ENCODE assay signal across 8 cellular contexts in the genomic region with DNA sequence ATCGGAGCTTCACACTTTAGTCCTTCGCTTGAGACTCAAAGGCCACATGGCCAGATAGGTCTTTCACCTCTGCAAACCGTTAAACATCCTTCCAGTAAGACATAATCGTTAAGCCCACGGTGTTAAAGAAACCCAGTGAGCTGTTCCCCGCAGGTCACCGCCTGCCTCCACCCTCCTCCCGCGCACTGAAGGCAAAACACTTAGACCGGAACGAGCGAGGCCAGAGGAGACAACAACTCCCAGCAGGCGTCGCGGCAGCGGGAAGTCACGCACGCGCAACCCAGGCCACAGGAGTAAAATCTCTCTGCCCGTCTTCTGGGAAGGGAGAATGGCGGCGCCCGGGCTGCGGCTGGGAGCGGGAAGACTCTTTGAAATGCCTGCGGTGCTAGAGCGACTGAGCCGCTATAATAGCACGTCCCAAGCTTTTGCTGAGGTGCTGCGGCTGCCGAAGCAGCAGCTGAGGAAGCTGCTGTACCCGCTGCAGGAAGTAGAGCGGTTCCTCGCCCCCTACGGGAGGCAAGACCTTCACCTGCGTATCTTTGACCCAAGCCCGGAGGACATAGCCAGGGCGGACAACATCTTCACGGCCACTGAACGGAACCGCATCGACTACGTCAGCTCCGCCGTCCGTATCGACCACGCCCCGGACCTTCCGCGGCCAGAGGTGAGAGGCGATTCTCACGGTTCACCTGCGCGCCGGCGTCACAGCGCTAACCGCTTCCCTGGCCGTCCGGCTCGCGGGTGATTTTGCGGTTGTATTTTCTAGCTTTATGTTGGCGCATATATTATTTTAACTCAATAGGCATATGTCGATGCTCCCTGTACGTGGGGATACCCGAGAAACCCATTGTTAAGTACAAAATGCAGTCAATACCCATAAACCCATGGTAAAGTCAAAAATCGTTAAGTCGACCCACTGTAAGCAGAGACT. TPM values are rescaled to one million over a fixed set of nuclear protein-coding genes. Genes with fewer than 3 reads are reported as not detected.
A peak's percentile ranks its signal among the peaks of the same experiment; 100 is the strongest.
DNase-seq lines count a peak whose midpoint lies in the region; ATAC-seq and TF ChIP-seq lines count a peak whose summit lies in the region.

A gene (plus strand): TSS at position 313 of the 931 bp plus-strand sequence. CDS start 16 bp downstream, at position 329.

- no peaks in the 10 kb centered on the region for H4K20me1 ChIP-seq in IMR-90 (ENCODE audit: insufficient read depth, low read length)

- peak within 1 kb of the TSS; percentile 80 for H3K23ac ChIP-seq in IMR-90 (ENCODE audit: low read depth, low read length)

- peak within 1 kb of the TSS; percentile 86 for H3K14ac ChIP-seq in IMR-90 (replicated peaks; ENCODE audit: low read depth, low read length)

- H4K8ac ChIP-seq in IMR-90 (ENCODE audit: low read depth in 2 of 2, low read length in 2 of 2), result peak within 1 kb of the TSS; percentile 98

- no peaks in the 10 kb centered on the region for H3K9me3 ChIP-seq in IMR-90 (ENCODE audit: control insufficient read depth, insufficient read depth, low read length)
- H3K9me3 ChIP-seq in mucosa of descending colon, result no peaks in the 10 kb centered on the region

- POLR2A ChIA-PET in IMR-90 (lab: Charles Lee; ENCODE audit: unreplicated experiment), result interaction anchor here (0.5 to 1.1 kb wide), 3 partner anchors 10 to 349 kb away, joined by 3 read pairs; no protein-coding TSS in a partner anchor

- no peak for TF ChIP-seq CTCF in IMR-90 (conservative IDR thresholded peaks at IDR 0.05; ENCODE audit: low read depth, low read length)
- no peak for TF ChIP-seq CTCF in mucosa of descending colon (IDR thresholded peaks at IDR 0.05)

- H2BK120ac ChIP-seq in IMR-90 (ENCODE audit: low read depth, low read length), result peak within 1 kb of the TSS; percentile 82

- TSS peak; percentile 51 for BruUV-seq in IMR-90 (replicated peaks; lab: Mats Ljungman, UMichigan)

- intact Hi-C loops in IMR-90 (cut with micrococcal nuclease) (loop anchor here (5.0 kb wide), 3 partner anchors 179 to 349 kb away; a partner anchor contains a TSS), mucosa of descending colon (cut with DNase I, micrococcal nuclease) (no loop called here)

- peak within 1 kb of the TSS; percentile 98 for H2AFZ ChIP-seq in IMR-90 (replicated peaks; ENCODE audit: low read length, poor library complexity)

- no peaks in the 10 kb centered on the region for H3K9me1 ChIP-seq in IMR-90 (ENCODE audit: insufficient read depth, low read length)

- H3K27ac ChIP-seq in IMR-90 (ENCODE audit: insufficient read depth, low read length) (peak within 1 kb of the TSS; percentile 86), epithelial cell of prostate (peak within 1 kb of the TSS; percentile 95)

- DNase-seq in DMS 273 (lab: John Stamatoyannopoulos, UW; ENCODE audit: unreplicated experiment), result peak; percentile 97
- DNase-seq in IMR-90, result peak; percentile 84
- DNase-seq in OCI-M1 (lab: John Stamatoyannopoulos, UW), result peak; percentile 94
- peak; percentile 71 for DNase-seq in activated T-cell treated with anti-CD3 and anti-CD28 coated beads for 4 hours
- peak; percentile 52 for DNase-seq in epithelial cell of prostate (ENCODE audit: low read depth, low spot score)
- peak; percentile 94 to 95 (median 95) for DNase-seq in mucosa of descending colon
- peak; percentile 81 for DNase-seq in stimulated activated CD8-positive, alpha-beta memory T cell treated with anti-CD3 and anti-CD28 coated beads, Interleukin-4, amount 100 ng/mL, for 24 hours (ENCODE audit: low read depth)

- H3K36me3 ChIP-seq in IMR-90 (ENCODE audit: control insufficient read depth, insufficient read depth, low read length) (peaks cover 2% of the 10 kb centered on the region; the same call in 1 of the 2 replicates), mucosa of descending colon (ENCODE audit: low read depth) (no peaks in the 10 kb centered on the region)

- TF ChIP-seq RAD21 in IMR-90 (IDR thresholded peaks at IDR 0.05; ENCODE audit: low read length), result no peak

- 3% methylated on average over 24 of the region's 70 CpGs; no CpG with 5 or more reads in 1 of the 2 experiments for WGBS in IMR-90 (ENCODE audit: extremely low coverage in 2 of 2, insufficient read length in 1 of 2), 2 experiments

- H3K4me1 ChIP-seq in IMR-90 (ENCODE audit: control insufficient read depth, insufficient read depth, low read length), result no peaks in the 10 kb centered on the region
- peaks cover 10% of the 10 kb centered on the region for H3K4me1 ChIP-seq in mucosa of descending colon (ENCODE audit: low read depth)

- peak within 1 kb of the TSS; percentile 7; the same call in 1 of the 2 replicates for H2BK20ac ChIP-seq in IMR-90 (ENCODE audit: low read depth, low read length)

- peak within 1 kb of the TSS; percentile 78 for H2BK5ac ChIP-seq in IMR-90 (ENCODE audit: low read depth, low read length, poor library complexity, severe bottlenecking)

- peak within 1 kb of the TSS; percentile 84 for H4K91ac ChIP-seq in IMR-90 (ENCODE audit: insufficient read depth, low read depth, low read length)

- H3K4me3 ChIP-seq in IMR-90 (ENCODE audit: insufficient read depth, low read depth, low read length) (peak within 1 kb of the TSS; percentile 75), mucosa of descending colon (peak within 1 kb of the TSS; percentile 50)

- H2AK5ac ChIP-seq in IMR-90 (ENCODE audit: low read depth, low read length), result peak within 1 kb of the TSS; percentile 10; the same call in 1 of the 2 replicates

- dilution Hi-C loops in IMR-90 (cut with HindIII; ENCODE audit: low sequenced_read_pairs, unreplicated experiment), result loop anchor here (25.0 kb wide), 1 partner anchor 404 kb away; no protein-coding TSS in a partner anchor

- H3K4ac ChIP-seq in IMR-90 (ENCODE audit: low read depth, low read length), result peak within 1 kb of the TSS; percentile 85

- CTCF ChIA-PET in IMR-90 (lab: Yijun Ruan, JAX), result interaction anchor here (0.5 to 1.8 kb wide), 4 partner anchors 12 to 348 kb away, joined by 3 to 9 read pairs (median 3); no protein-coding TSS in a partner anchor

- peak within 1 kb of the TSS; percentile 89 for H3K4me2 ChIP-seq in IMR-90 (ENCODE audit: low read depth, low read length)

- H2AK9ac ChIP-seq in IMR-90 (replicated peaks; ENCODE audit: low read depth, low read length, poor library complexity), result peak within 1 kb of the TSS; percentile 56

- H3K56ac ChIP-seq in IMR-90 (ENCODE audit: extremely low read depth, insufficient read depth, low read length), result peak within 1 kb of the TSS; percentile 86

- peak within 1 kb of the TSS; percentile 84 for H3K9ac ChIP-seq in IMR-90 (ENCODE audit: low read depth, low read length)

- peaks cover 2% of the 10 kb centered on the region; the same call in 1 of the 2 replicates for H3K27me3 ChIP-seq in IMR-90 (ENCODE audit: control insufficient read depth, insufficient read depth, low read length)

- in situ Hi-C loops in IMR-90 (cut with MboI; ENCODE audit: low sequenced_read_pairs), result loop anchor here (25.0 kb wide), 1 partner anchor 679 kb away; no protein-coding TSS in a partner anchor

- peak within 1 kb of the TSS; percentile 95 for H4K5ac ChIP-seq in IMR-90 (ENCODE audit: low read depth, low read length)

- H2BK15ac ChIP-seq in IMR-90 (ENCODE audit: low read depth, low read length), result peak within 1 kb of the TSS; percentile 82; the same call in 1 of the 3 replicates

- H3K18ac ChIP-seq in IMR-90 (ENCODE audit: low read depth, low read length), result peak within 1 kb of the TSS; percentile 62

- H3K79me1 ChIP-seq in IMR-90 (ENCODE audit: low read depth in 1 of 2, low read length in 2 of 2), result peaks cover 9 to 22% of the 10 kb centered on the region in 2 experiments; a peak in 3 of 4 replicates

- ATAC-seq in GM21528 (IDR thresholded peaks at IDR 0.05; ENCODE audit: low FRiP score, unreplicated experiment) (peak; percentile 97), IMR-90 (ENCODE audit: low read depth) (peak; percentile 98), mucosa of descending colon (peak; percentile 98)

- peak; percentile 83 for TF ChIP-seq POLR2A in IMR-90 (IDR thresholded peaks at IDR 0.05; ENCODE audit: low read depth, low read length)

TF ChIP-seq in IMR-90, 13 proteins besides CTCF, POLR2A, EP300 and RAD21:
- no peak for TF ChIP-seq RFX5 (IDR thresholded peaks at IDR 0.05; ENCODE audit: low read depth, low read length)
- no peak for TF ChIP-seq CEBPB (IDR thresholded peaks at IDR 0.05; ENCODE audit: low read depth, low read length)
- TF ChIP-seq FOS (IDR thresholded peaks at IDR 0.05; ENCODE audit: low read depth, low read length), result no peak
- no peak for TF ChIP-seq MAFK (IDR thresholded peaks at IDR 0.05; ENCODE audit: low read depth, low read length)
- 0 out of 2 replicates have a peak, but pooled peaks have one; percentile 47 for TF ChIP-seq CHD1 (IDR thresholded peaks at IDR 0.05; ENCODE audit: low read depth, low read length)
- TF ChIP-seq MAZ (IDR thresholded peaks at IDR 0.05; ENCODE audit: borderline replicate concordance, low read depth, low read length), result no peak

RNA-seq across cellular contexts. Expression of the gene that starts here (rescaled TPM):
- 15.4 and 19.4 TPM in 2 replicates for total RNA-seq in IMR-90 (2012; rRNA removed)
- 23.9 and 29.9 TPM in 2 replicates for polyA plus RNA-seq in IMR-90 (2012; rRNA removed)
- polyA plus RNA-seq in IMR-90 (2012; cell fraction: cytosol; rRNA removed), result 8.8 and 10.1 TPM in 2 replicates
- 8.5 and 10.4 TPM in 2 replicates for polyA plus RNA-seq in IMR-90 (2012; cell fraction: nucleus; rRNA removed; ENCODE audit: low replicate concordance)
- total RNA-seq in mucosa of descending colon, result 10 to 100 TPM; 11.8 to 17.4 (median 17.0) TPM

Comparison
In these comparisons a context has a peak if more than half of its experiments do, and no peak if none do; other contexts are left out.
1. Peak in every context shown above with its lines: DNase-seq, ATAC-seq, H3K4me3 ChIP-seq and H3K27ac ChIP-seq.